26 cellular contexts compared by ENCODE assay signal in genomic region chr11:44203270-44204043, GRCh38.
DNase-seq lines count a peak whose midpoint lies in the region; ATAC-seq, FAIRE-seq and TF ChIP-seq lines count a peak whose summit lies in the region.
"Had no signal": no experiment of that assay in that cellular context is flagged by ENCODE, and none has a peak within 500 bp of the region (broad histone marks: within the 10 kb centered on the region; RNA-seq: fewer than 3 reads in every experiment).

No MANE protein-coding gene starts in this region.

- H3K27ac ChIP-seq in heart left ventricle: no peak overlapping the region
- peak overlapping the region; percentile 68 for H3K27ac ChIP-seq in psoas muscle
- H3K27ac ChIP-seq in WERI-Rb-1: no peak overlapping the region
- H3K27ac ChIP-seq: neural progenitor cell, parathyroid adenoma, SK-N-MC, tibial nerve had no signal

- H3K36me3 ChIP-seq in MG63 (peaks cover 9% of the 10 kb centered on the region), heart left ventricle (peaks cover 0 to 37% (median 20%) of the 10 kb centered on the region in 9 donors), psoas muscle (ENCODE audit: insufficient read depth in 1 of 2, low read depth in 1 of 2) (peaks cover 3 to 23% of the 10 kb centered on the region in 2 donors), WERI-Rb-1 (peaks cover 4% of the 10 kb centered on the region; the same call in 1 of the 2 replicates)
- H3K36me3 ChIP-seq: neural progenitor cell had no signal

- POLR2A ChIA-PET in HEK293T (lab: Yijun Ruan, JAX): no interaction called here

- CTCF ChIA-PET in HEK293T (lab: Yijun Ruan, JAX): no interaction called here

- 61 to 95% (median 69%) methylated on average over 3 of the region's 3 CpGs for WGBS in heart left ventricle, 4 donors
- 48 to 65% (median 49%) methylated on average over 3 of the region's 3 CpGs for WGBS in psoas muscle, 3 donors

- no peaks in the 10 kb centered on the region for H3K27me3 ChIP-seq in MG63
- no peaks in the 10 kb centered on the region for H3K27me3 ChIP-seq in heart left ventricle
- no peaks in the 10 kb centered on the region for H3K27me3 ChIP-seq in psoas muscle (ENCODE audit: insufficient read depth in 3 of 3, low read length in 2 of 3)
- H3K27me3 ChIP-seq in WERI-Rb-1 (ENCODE audit: insufficient read depth, low read depth, severe bottlenecking): no peaks in the 10 kb centered on the region
- H3K27me3 ChIP-seq: neural progenitor cell, tibial nerve had no signal

- TF ChIP-seq CTCF in heart left ventricle (IDR thresholded peaks at IDR 0.05) (no peak), psoas muscle (IDR thresholded peaks at IDR 0.05) (no peak), WERI-Rb-1 (IDR thresholded peaks at IDR 0.05; ENCODE audit: low read depth, low read length) (no peak)

- DNase-seq in GM12892 (ENCODE audit: insufficient read length) (no peak), MG63 (peak; percentile 16), heart left ventricle (peak in 4 of 5 donors; percentile 20 to 55 (median 35)), psoas muscle (peak; percentile 15 to 65), HEK293T (ENCODE audit: extremely low spot score) (no peak), WERI-Rb-1 (no peak)
- no peak for DNase-seq in stimulated activated naive CD8-positive, alpha-beta T cell treated with anti-CD3 and anti-CD28 coated beads, Interleukin-15, Interleukin-2, amounts not matched to agents 100 U/mL and 50 U/mL, for 24 hours
- DNase-seq: activated CD4-positive, CD25-positive, alpha-beta regulatory T cell treated with anti-CD3 and anti-CD28 coated beads, Interleukin-2, amount 50 U/mL, for 72 hours; activated CD8-positive, alpha-beta memory T cell treated with anti-CD3 and anti-CD28 coated beads, Interleukin-2, amount 50 U/mL, for 48 hours; activated CD8-positive, alpha-beta T cell treated with anti-CD3 and anti-CD28 coated beads for 36 hours; amygdala; CD8-positive, alpha-beta memory T cell; H9; immature natural killer cell; mesendoderm; NCI-H1436 treated with DMSO at 0.1 percent for 48 hours; NCI-H446 treated with DMSO at 0.1 percent for 48 hours; NCI-H82; OCI-M1; stimulated activated CD4-positive, alpha-beta T cell treated with anti-CD3 and anti-CD28 coated beads, Interleukin-2, amount 100 ng/mL, for 48 hours had no signal

- TF ChIP-seq POLR2A in GM12892 (IDR thresholded peaks at IDR 0.05; ENCODE audit: low read depth, low read length): no peak
- no peak for TF ChIP-seq POLR2A in heart left ventricle (IDR thresholded peaks at IDR 0.05)

- H3K9me3 ChIP-seq in MG63 (no peaks in the 10 kb centered on the region), heart left ventricle (no peaks in the 10 kb centered on the region), psoas muscle (no peaks in the 10 kb centered on the region), WERI-Rb-1 (ENCODE audit: severe bottlenecking) (no peaks in the 10 kb centered on the region)
- H3K9me3 ChIP-seq: tibial nerve had no signal

- intact Hi-C loops in heart left ventricle (cut with DNase I): no loop called here
- intact Hi-C loops in psoas muscle (cut with DNase I): loop anchor here in 1 of 2 donors (10.0 kb wide), 1 partner anchor 61 kb away; no protein-coding TSS in a partner anchor

- ATAC-seq in heart left ventricle (peak; percentile 91 to 94 (median 94)), psoas muscle (peak; percentile 83 to 97 (median 92))
- no peak for ATAC-seq in stimulated activated naive CD8-positive, alpha-beta T cell treated with anti-CD3 and anti-CD28 coated beads, Interleukin-15, Interleukin-2, amounts not matched to agents 100 U/mL and 50 U/mL, for 24 hours
- ATAC-seq: activated CD8-positive, alpha-beta T cell treated with anti-CD3 and anti-CD28 coated beads for 36 hours; activated naive CD4-positive, alpha-beta T cell treated with anti-CD3 and anti-CD28 coated beads, Interleukin-2, amount 50 U/mL, for 72 hours had no signal

- no peak overlapping the region for H3K4me3 ChIP-seq in MG63
- H3K4me3 ChIP-seq in heart left ventricle: no peak overlapping the region
- no peak overlapping the region for H3K4me3 ChIP-seq in psoas muscle
- H3K4me3 ChIP-seq in WERI-Rb-1 (ENCODE audit: low read depth, low read length): no peak overlapping the region
- H3K4me3 ChIP-seq: neural progenitor cell, SK-N-MC, tibial nerve had no signal

- H3K4me1 ChIP-seq in heart left ventricle: peaks cover 0 to 15% (median 0%) of the 10 kb centered on the region in 12 donors
- peaks cover 30% of the 10 kb centered on the region for H3K4me1 ChIP-seq in psoas muscle
- H3K4me1 ChIP-seq: parathyroid adenoma, tibial nerve had no signal

- peak; percentile 30 for FAIRE-seq in GM12892 (lab: Jason Lieb, UNC)
- FAIRE-seq: TTC549 had no signal

TF ChIP-seq in HEK293T, 16 proteins besides CTCF, POLR2A, EP300 and RAD21:
- TF ChIP-seq FOXK2 (IDR thresholded peaks at IDR 0.05): no peak
- TF ChIP-seq TARDBP (IDR thresholded peaks at IDR 0.05): no peak
- no peak for TF ChIP-seq FOXM1 (IDR thresholded peaks at IDR 0.05; ENCODE audit: borderline replicate concordance)
- TF ChIP-seq PKNOX1 (IDR thresholded peaks at IDR 0.05): no peak
- no peak for TF ChIP-seq L3MBTL2 (conservative IDR thresholded peaks at IDR 0.05)
- no peak for TF ChIP-seq ARNT (IDR thresholded peaks at IDR 0.05)
- no peak for TF ChIP-seq SP1 (IDR thresholded peaks at IDR 0.05)
- no peak for TF ChIP-seq BHLHE40 (IDR thresholded peaks at IDR 0.05; ENCODE audit: borderline replicate concordance)
- TF ChIP-seq ZNF384 (IDR thresholded peaks at IDR 0.05): no peak
- TF ChIP-seq LEF1 (IDR thresholded peaks at IDR 0.05; ENCODE audit: borderline replicate concordance): no peak
- no peak for TF ChIP-seq HDGF (IDR thresholded peaks at IDR 0.05; ENCODE audit: borderline replicate concordance)
- TF ChIP-seq FOXA1 (IDR thresholded peaks at IDR 0.05): no peak
- TF ChIP-seq SUZ12 (IDR thresholded peaks at IDR 0.05): no peak
- TF ChIP-seq NFRKB (IDR thresholded peaks at IDR 0.05): no peak

Comparison
In these comparisons a context has a peak if more than half of its experiments do, and no peak if none do; other contexts are left out.
1. DNase-seq: peak in MG63 (single experiment), heart left ventricle (4 of 5) and psoas muscle (2 of 2); none in GM12892 (single experiment), HEK293T (single experiment), WERI-Rb-1 (single experiment) and stimulated activated naive CD8-positive, alpha-beta T cell treated with anti-CD3 and anti-CD28 coated beads, Interleukin-15, Interleukin-2, amounts not matched to agents 100 U/mL and 50 U/mL, for 24 hours (single experiment).